18 cellular contexts compared by ENCODE assay signal in genomic region chr6:52534363-52534762, GRCh38. TPM values are rescaled to one million over a fixed set of nuclear protein-coding genes. Genes with fewer than 3 reads are reported as not detected.
DNase-seq lines count a peak whose midpoint lies in the region; ATAC-seq, FAIRE-seq and TF ChIP-seq lines count a peak whose summit lies in the region.
"Had no signal": no experiment of that assay in that cellular context is flagged by ENCODE, and none has a peak within 500 bp of the region (broad histone marks: within the 10 kb centered on the region; RNA-seq: fewer than 3 reads in every experiment).

No MANE protein-coding gene starts in this region.

- TF ChIP-seq POLR2A in endothelial cell of umbilical vein (IDR thresholded peaks at IDR 0.05; ENCODE audit: low read depth, low read length): no peak

- H3K4me3 ChIP-seq in GM23248 (no peak overlapping the region), MM.1S (ENCODE audit: low read length) (no peak overlapping the region), endothelial cell of umbilical vein (replicated peaks in 1 of 3; ENCODE audit: insufficient read depth in 1 of 3, low read depth in 1 of 3, low read length in 3 of 3) (no peak overlapping the region)
- H3K4me3 ChIP-seq: GM23338, K562, SJCRH30 had no signal

- H2AFZ ChIP-seq in GM23248: no peak overlapping the region
- H2AFZ ChIP-seq in MM.1S (ENCODE audit: low read length): no peak overlapping the region
- no peak overlapping the region for H2AFZ ChIP-seq in endothelial cell of umbilical vein (ENCODE audit: low read depth, low read length)
- H2AFZ ChIP-seq: GM23338 had no signal

- POLR2A ChIA-PET in endothelial cell of umbilical vein (lab: Charles Lee): interaction anchor here (0.9 kb wide), 1 partner anchor 10 kb away, joined by 4 read pairs; no protein-coding TSS in a partner anchor

- TSS peak; percentile 5 for BruUV-seq in endothelial cell of umbilical vein (replicated peaks; lab: Mats Ljungman, UMichigan)

- DNase-seq in GM23248 (no peak), MM.1S (no peak), endothelial cell of umbilical vein (ENCODE audit: low read depth, low spot score) (no peak), COR-L47 (lab: John Stamatoyannopoulos, UW) (no peak), RCC 7860 (ENCODE audit: low spot score) (no peak)
- no peak for DNase-seq in activated T-cell treated with anti-CD3 and anti-CD28 coated beads, Interleukin-2, amount 50 U/mL, for 72 hours
- DNase-seq: NCI-H1105; NCI-H187 treated with DMSO at 0.1 percent for 48 hours; NCI-H345; NCI-H526 treated with DMSO at 0.1 percent for 48 hours; NK-92 treated with Interleukin-12 subunit alpha and Interleukin-12 subunit beta, amount 100 ng/mL, for 24 hours; SJCRH30 had no signal

- H3K9me3 ChIP-seq in GM23248 (ENCODE audit: low read depth) (no peaks in the 10 kb centered on the region), MM.1S (replicated peaks; ENCODE audit: insufficient read depth, low read length) (no peaks in the 10 kb centered on the region), endothelial cell of umbilical vein (replicated peaks; ENCODE audit: control insufficient read depth, insufficient read depth, low read length) (no peaks in the 10 kb centered on the region)
- H3K9me3 ChIP-seq: SJCRH30 had no signal

- H3K36me3 ChIP-seq in GM23248 (ENCODE audit: low read depth): peaks cover 21% of the 10 kb centered on the region
- H3K36me3 ChIP-seq in MM.1S (replicated peaks; ENCODE audit: insufficient read depth, low read length): 0 out of 2 replicates have a peak, but pooled peaks cover 9% of the 10 kb centered on the region
- H3K36me3 ChIP-seq in endothelial cell of umbilical vein (ENCODE audit: control insufficient read depth in 2 of 2, extremely low read depth in 1 of 2, insufficient read depth in 2 of 2, low read length in 2 of 2): peaks cover 4 to 10% of the 10 kb centered on the region in 2 experiments

- no peak for FAIRE-seq in endothelial cell of umbilical vein (lab: Jason Lieb, UNC)
- no peak for FAIRE-seq in RCC 7860 (lab: Jason Lieb, UNC)
- FAIRE-seq: K562 had no signal

- no peaks in the 10 kb centered on the region for H3K27me3 ChIP-seq in GM23248 (replicated peaks; ENCODE audit: insufficient read depth)
- H3K27me3 ChIP-seq in MM.1S (replicated peaks; ENCODE audit: insufficient read depth, low read length): no peaks in the 10 kb centered on the region
- H3K27me3 ChIP-seq in endothelial cell of umbilical vein (ENCODE audit: control insufficient read depth in 2 of 2, insufficient read depth in 2 of 2, low read length in 2 of 2): no peaks in the 10 kb centered on the region
- H3K27me3 ChIP-seq: SJCRH30 had no signal

- WGBS in GM23248 (ENCODE audit: low coverage in 1 of 2, low lambda C conversion rate in 2 of 2, missing lambda C conversion rate in 2 of 2), 2 experiments: 96 to 97% methylated on average over 5 of the region's 5 CpGs

- H3F3A ChIP-seq in GM23248 (ENCODE audit: insufficient read depth): peaks cover 92% of the 10 kb centered on the region
- peaks cover 85% of the 10 kb centered on the region for H3F3A ChIP-seq in MM.1S (ENCODE audit: insufficient read depth, low read length)

- H3K9ac ChIP-seq in GM23248: no peak overlapping the region
- no peak overlapping the region; the same call in 1 of the 2 replicates for H3K9ac ChIP-seq in MM.1S (ENCODE audit: low read length)
- no peak overlapping the region for H3K9ac ChIP-seq in endothelial cell of umbilical vein (replicated peaks; ENCODE audit: extremely low read depth, insufficient read depth, low read length)

- no peak overlapping the region for H3K4me3 Mint-ChIP-seq in stimulated activated memory B cell treated with anti-CD40 and anti-IgM and Interleukin-4, amounts not matched to agents 10 μg/mL and 1 μg/mL and 100 μg/mL, for 72 hours
- H3K4me3 Mint-ChIP-seq in activated T-cell treated with anti-CD3 and anti-CD28 coated beads, Interleukin-2, amount 50 U/mL, for 72 hours: no peak overlapping the region
- H3K4me3 Mint-ChIP-seq: B cell; CD8-positive, alpha-beta T cell; GM23338 had no signal

- intact Hi-C loops in endothelial cell of umbilical vein (cut with micrococcal nuclease): no loop called here

- H3K4me1 ChIP-seq in GM23248 (ENCODE audit: insufficient read depth) (peaks cover 72% of the 10 kb centered on the region), MM.1S (ENCODE audit: low read length) (peaks cover 88% of the 10 kb centered on the region), endothelial cell of umbilical vein (ENCODE audit: control insufficient read depth, extremely low read depth, insufficient read depth, low read length) (peaks cover 65% of the 10 kb centered on the region)

- H3K79me2 ChIP-seq in GM23248 (ENCODE audit: insufficient read depth): peaks cover 92% of the 10 kb centered on the region
- H3K79me2 ChIP-seq in MM.1S (ENCODE audit: low read length): peaks cover 72% of the 10 kb centered on the region
- H3K79me2 ChIP-seq in endothelial cell of umbilical vein (ENCODE audit: control insufficient read depth, insufficient read depth, low read length): peaks cover 58% of the 10 kb centered on the region

- H3K27ac ChIP-seq in GM23248 (peak overlapping the region; percentile 24; the same call in 1 of the 2 replicates), MM.1S (ENCODE audit: low read length) (peak overlapping the region; percentile 99; the same call in 1 of the 2 replicates), endothelial cell of umbilical vein (ENCODE audit: insufficient read depth, low read depth, low read length) (peak overlapping the region; percentile 64)
- H3K27ac ChIP-seq: SJCRH30 had no signal

- peaks cover 33% of the 10 kb centered on the region for H3K4me1 Mint-ChIP-seq in stimulated activated memory B cell treated with anti-CD40 and anti-IgM and Interleukin-4, amounts not matched to agents 10 μg/mL and 1 μg/mL and 100 μg/mL, for 72 hours
- peaks cover 47% of the 10 kb centered on the region for H3K4me1 Mint-ChIP-seq in activated T-cell treated with anti-CD3 and anti-CD28 coated beads, Interleukin-2, amount 50 U/mL, for 72 hours (ENCODE audit: low read depth)

- CTCF ChIA-PET in endothelial cell of umbilical vein (lab: Charles Lee): interaction anchor here (0.7 to 2.7 kb wide), 6 partner anchors 10 to 127 kb away, joined by 3 to 11 read pairs (median 4); no protein-coding TSS in a partner anchor

- H3K4me2 ChIP-seq in GM23248 (ENCODE audit: unreplicated experiment) (no peak overlapping the region), MM.1S (ENCODE audit: low read depth, low read length) (peak overlapping the region; percentile 91; the same call in 1 of the 2 replicates), endothelial cell of umbilical vein (ENCODE audit: insufficient read depth, low read length) (no peak overlapping the region)
- H3K4me2 ChIP-seq: GM23338 had no signal

- H4K20me1 ChIP-seq in GM23248 (ENCODE audit: insufficient read depth) (no peaks in the 10 kb centered on the region), MM.1S (ENCODE audit: insufficient read depth, low read length) (no peaks in the 10 kb centered on the region), endothelial cell of umbilical vein (replicated peaks; ENCODE audit: control insufficient read depth, extremely low read depth, insufficient read depth, low read length) (no peaks in the 10 kb centered on the region)

- no peaks in the 10 kb centered on the region for H3K9me3 Mint-ChIP-seq in stimulated activated memory B cell treated with anti-CD40 and anti-IgM and Interleukin-4, amounts not matched to agents 10 μg/mL and 1 μg/mL and 100 μg/mL, for 72 hours
- H3K9me3 Mint-ChIP-seq in activated T-cell treated with anti-CD3 and anti-CD28 coated beads, Interleukin-2, amount 50 U/mL, for 72 hours: no peaks in the 10 kb centered on the region
- H3K9me3 Mint-ChIP-seq: CD8-positive, alpha-beta T cell; GM23338 had no signal

- no peak for ATAC-seq in stimulated activated memory B cell treated with anti-CD40 and anti-IgM and Interleukin-4, amounts not matched to agents 10 μg/mL and 1 μg/mL and 100 μg/mL, for 72 hours
- ATAC-seq in activated T-cell treated with anti-CD3 and anti-CD28 coated beads, Interleukin-2, amount 50 U/mL, for 72 hours (replicated peaks in 1 of 2): no peak
- ATAC-seq: GM23338, HCT116, K562 had no signal

- no peak for TF ChIP-seq CTCF in MM.1S (IDR thresholded peaks at IDR 0.05; ENCODE audit: low read length)
- TF ChIP-seq CTCF in endothelial cell of umbilical vein (IDR thresholded peaks at IDR 0.05; ENCODE audit: extremely low read depth in 1 of 2, insufficient read depth in 1 of 2, low read depth in 1 of 2, low read length in 2 of 2): no peak

- H3K27me3 Mint-ChIP-seq in stimulated activated memory B cell treated with anti-CD40 and anti-IgM and Interleukin-4, amounts not matched to agents 10 μg/mL and 1 μg/mL and 100 μg/mL, for 72 hours: no peaks in the 10 kb centered on the region
- no peaks in the 10 kb centered on the region for H3K27me3 Mint-ChIP-seq in activated T-cell treated with anti-CD3 and anti-CD28 coated beads, Interleukin-2, amount 50 U/mL, for 72 hours (ENCODE audit: low read depth)
- H3K27me3 Mint-ChIP-seq: B cell had no signal

- peak overlapping the region; percentile 48 for H3K27ac Mint-ChIP-seq in stimulated activated memory B cell treated with anti-CD40 and anti-IgM and Interleukin-4, amounts not matched to agents 10 μg/mL and 1 μg/mL and 100 μg/mL, for 72 hours
- H3K27ac Mint-ChIP-seq in activated T-cell treated with anti-CD3 and anti-CD28 coated beads, Interleukin-2, amount 50 U/mL, for 72 hours: no peak overlapping the region
- H3K27ac Mint-ChIP-seq: B cell; CD8-positive, alpha-beta T cell; GM23338 had no signal

- peaks cover 31% of the 10 kb centered on the region for H3K36me3 Mint-ChIP-seq in stimulated activated memory B cell treated with anti-CD40 and anti-IgM and Interleukin-4, amounts not matched to agents 10 μg/mL and 1 μg/mL and 100 μg/mL, for 72 hours
- H3K36me3 Mint-ChIP-seq in activated T-cell treated with anti-CD3 and anti-CD28 coated beads, Interleukin-2, amount 50 U/mL, for 72 hours (ENCODE audit: insufficient read depth in 2 of 2): no peaks in the 10 kb centered on the region

- H3K9me2 ChIP-seq in GM23248 (ENCODE audit: insufficient read depth) (no peaks in the 10 kb centered on the region), MM.1S (replicated peaks; ENCODE audit: insufficient read depth, low read length) (no peaks in the 10 kb centered on the region)

- dilution Hi-C loops in endothelial cell of umbilical vein (cut with MboI; ENCODE audit: extremely low pct_ligation_motif_present, low sequenced_read_pairs): loop anchor here (25.0 kb wide), 1 partner anchor 122 kb away; the partner anchor contains the start of gene EFHC1

- no peaks in the 10 kb centered on the region for H3K9me1 ChIP-seq in endothelial cell of umbilical vein (replicated peaks; ENCODE audit: control insufficient read depth, extremely low read depth, insufficient read depth, low read length)

- in situ Hi-C loops in GM23248 (cut with MboI): no loop called here

RNA-seq across cellular contexts. Expression of gene TRAM2, which starts 42.5 kb away (rescaled TPM):
- 174 and 182 TPM in 2 replicates for total RNA-seq in GM23248 (2014; rRNA removed; shearing (Covaris generic))
- 141 and 145 TPM in 2 replicates for polyA plus RNA-seq in GM23248 (2016; fragmentation: Nextera tagmentation; extraction: Ambion mirVana)
- 85.9 and 98.6 TPM in 2 replicates for total RNA-seq in endothelial cell of umbilical vein
- 79.5 and 85.7 TPM in 2 replicates for polyA plus RNA-seq in endothelial cell of umbilical vein
- 79.3 and 81.1 TPM in 2 replicates for polyA plus RNA-seq in endothelial cell of umbilical vein (2011; cell fraction: cytosol; rRNA removed)
- polyA plus RNA-seq in endothelial cell of umbilical vein (2011; cell fraction: nucleus; rRNA removed): 129 and 133 TPM in 2 replicates
- 35.6 and 64.2 TPM in 2 replicates for polyA plus RNA-seq in endothelial cell of umbilical vein (2012)
- polyA minus RNA-seq in endothelial cell of umbilical vein: 123 and 155 TPM in 2 replicates
- polyA minus RNA-seq in endothelial cell of umbilical vein (2011; cell fraction: cytosol; rRNA and poly(A)+ RNA removed): 11.6 TPM
- polyA minus RNA-seq in endothelial cell of umbilical vein (2011; cell fraction: nucleus; rRNA and poly(A)+ RNA removed): 51.9 and 71.3 TPM in 2 replicates
- total RNA-seq in activated T-cell treated with anti-CD3 and anti-CD28 coated beads, Interleukin-2, amount 50 U/mL, for 72 hours: 1 to 10 TPM; 4.9 to 5.2 TPM

Comparison
In these comparisons a context has a peak if more than half of its experiments do, and no peak if none do; other contexts are left out.
1. H3K27ac ChIP-seq: peak in every context shown above with its lines; median percentile 99 in MM.1S; 64 in endothelial cell of umbilical vein; 24 in GM23248.
2. RNA of gene TRAM2, which starts 42.5 kb away (total RNA-seq): 174 to 182 TPM in GM23248 and 85.9 to 98.6 TPM in endothelial cell of umbilical vein; 4.9 to 5.2 TPM in activated T-cell treated with anti-CD3 and anti-CD28 coated beads, Interleukin-2, amount 50 U/mL, for 72 hours; every median in the first group is over 10 times any median in the second.